Comparison of ENCODE assay signal across 25 cellular contexts in genomic region chr16:52171481-52171880, GRCh38.
"Had no signal": no experiment of that assay in that cellular context is flagged by ENCODE, and none has a peak within 500 bp of the region (broad histone marks: within the 10 kb centered on the region; RNA-seq: fewer than 3 reads in every experiment).

No MANE protein-coding gene starts in this region.

- FAIRE-seq: frontal cortex had no signal

- H3K36me3 ChIP-seq: ascending aorta, breast epithelium, cardiac muscle cell, colonic mucosa had no signal

- H3K9me3 ChIP-seq: ascending aorta, breast epithelium, colonic mucosa had no signal

- H3K27me3 ChIP-seq: ascending aorta, breast epithelium, cardiac muscle cell, colonic mucosa had no signal

- DNase-seq: activated CD4-positive, alpha-beta memory T cell treated with anti-CD3 and anti-CD28 coated beads, Interleukin-2, amount 10 ng/mL, durations not matched to agents 7 days and 5 days; activated CD4-positive, alpha-beta T cell treated with anti-CD3 and anti-CD28 coated beads for 1 hour; activated CD4-positive, alpha-beta T cell treated with anti-CD3 and anti-CD28 coated beads for 4 hours; activated CD4-positive, alpha-beta T cell treated with anti-CD3 and anti-CD28 coated beads, Interleukin-2, amount 10 ng/mL, durations not matched to agents 7 days and 5 days; activated CD4-positive, alpha-beta T cell treated with anti-CD3 and anti-CD28 coated beads, Interleukin-2, amount 50 U/mL, for 4 hours; activated CD8-positive, alpha-beta memory T cell treated with anti-CD3 and anti-CD28 coated beads, Interleukin-2, amount 50 U/mL, for 48 hours; activated gamma-delta T cell; activated naive CD4-positive, alpha-beta T cell; activated naive CD4-positive, alpha-beta T cell treated with anti-CD3 and anti-CD28 coated beads, Interleukin-2, amount 10 ng/mL, durations not matched to agents 7 days and 5 days; activated naive CD8-positive, alpha-beta T cell treated with anti-CD3 and anti-CD28 coated beads, Interleukin-2, amount 10 ng/mL, durations not matched to agents 7 days and 5 days; activated T-cell treated with anti-CD3 and anti-CD28 coated beads for 4 hours; activated T-cell treated with anti-CD3 and anti-CD28 coated beads, Interleukin-2, amount 50 U/mL, for 24 hours; activated T-cell treated with anti-CD3 and anti-CD28 coated beads, Interleukin-2, amount 50 U/mL, for 72 hours; central memory CD4-positive, alpha-beta T cell; cerebellar nuclear complex; colonic mucosa; effector CD8-positive, alpha-beta T cell; foreskin fibroblast; head of caudate nucleus; T-helper 17 cell; T1000 had no signal

- H3K4me1 ChIP-seq: ascending aorta, breast epithelium, colonic mucosa had no signal

- H3K4me3 ChIP-seq: ascending aorta, breast epithelium, cardiac muscle cell, colonic mucosa had no signal

- H3K27ac ChIP-seq: ascending aorta, breast epithelium, cardiac muscle cell, colonic mucosa had no signal
